8 cellular contexts compared by ENCODE assay signal in the genomic region with DNA sequence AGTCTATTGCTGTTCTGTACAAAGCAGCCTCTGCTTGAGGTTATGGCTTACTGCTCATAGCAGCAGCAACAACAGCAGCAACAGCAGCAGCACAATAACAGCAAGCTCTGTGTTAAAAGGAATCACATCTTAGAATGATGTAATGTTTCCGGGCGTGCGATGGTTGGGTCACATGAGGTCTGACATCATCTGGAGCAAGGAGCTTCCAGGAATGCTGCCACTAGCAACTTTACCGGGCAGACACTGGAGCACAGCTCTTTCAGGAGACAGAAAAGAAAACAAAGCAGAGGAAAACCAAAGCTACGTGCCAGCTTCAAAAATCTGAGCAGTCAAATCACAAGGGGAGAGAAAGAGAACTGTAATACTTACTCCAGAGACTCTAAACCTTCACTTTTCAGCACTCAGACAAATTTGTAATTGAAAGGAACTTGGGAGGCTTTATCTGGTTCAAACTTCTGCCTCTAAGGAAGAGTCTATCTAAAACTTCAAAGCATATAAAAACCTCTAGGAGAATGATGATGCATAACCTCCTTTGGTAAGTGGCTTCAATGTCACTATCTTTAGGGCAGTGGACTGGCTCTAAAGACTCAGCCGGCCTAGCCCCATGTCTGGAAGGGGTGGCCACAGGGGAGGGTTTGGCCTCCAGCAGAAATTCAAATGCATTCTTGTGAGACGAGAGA. TPM values are rescaled to one million over a fixed set of nuclear protein-coding genes. Genes with fewer than 3 reads are reported as not detected.
DNase-seq lines count a peak whose midpoint lies in the region; ATAC-seq, FAIRE-seq and TF ChIP-seq lines count a peak whose summit lies in the region.

No MANE protein-coding gene starts in this region.

- no TSS peak for BruUV-seq in Panc1 (replicated peaks; lab: Mats Ljungman, UMichigan)

- DNase-seq in DMS53 treated with DMSO at 0.1 percent for 48 hours (lab: John Stamatoyannopoulos, UW; ENCODE audit: unreplicated experiment), result peak; percentile 92
- DNase-seq in Panc1 (ENCODE audit: low read depth, low spot score), result peak; percentile 73
- peak; percentile 72 for DNase-seq in myocyte (ENCODE audit: low read depth)
- no peak for DNase-seq in cerebellar nuclear complex (lab: John Stamatoyannopoulos, UW)
- no peak for DNase-seq in D721Med (ENCODE audit: insufficient read length, low spot score)

- no peaks in the 10 kb centered on the region for H3K4me1 ChIP-seq in Panc1 (ENCODE audit: control insufficient read depth, insufficient read depth, low read length)

- TF ChIP-seq CTCF in Panc1 (IDR thresholded peaks at IDR 0.05) (no peak), D721Med (IDR thresholded peaks at IDR 0.05; ENCODE audit: insufficient read depth, missing control alignments) (no peak)

- no peak for FAIRE-seq in D721Med (lab: Jason Lieb, UNC)

- no peaks in the 10 kb centered on the region for H3K36me3 ChIP-seq in Panc1 (ENCODE audit: control insufficient read depth, insufficient read depth, low read length)

- in situ Hi-C loops in Panc1 (cut with HindIII; ENCODE audit: low pct_unique_long_range_greater_than_20kb, low sequenced_read_pairs), result no loop called here

- POLR2A ChIA-PET in Panc1 (lab: Charles Lee), result interaction anchor here (0.6 kb wide), 1 partner anchor 321 kb away, joined by 3 read pairs; no protein-coding TSS in a partner anchor

- intact Hi-C loops in Panc1 (cut with micrococcal nuclease; ENCODE audit: unreplicated experiment), result no loop called here

- no peaks in the 10 kb centered on the region; the same call in none of the 2 replicates for H3K27me3 ChIP-seq in Panc1 (ENCODE audit: control insufficient read depth, insufficient read depth, low read length)

- CTCF ChIA-PET in Panc1 (lab: Charles Lee), result no interaction called here

- H3K4me3 ChIP-seq in Panc1 (ENCODE audit: low read depth in 2 of 2, low read length in 2 of 2), result peak overlapping the region in 1 of 2 experiments; percentile 31; a peak in 2 of 4 replicates

- ATAC-seq in Panc1 (0 out of 2 replicates have a peak, but pooled peaks have one; percentile 45), esophagus mucosa (peak; percentile 78), HG02798 (IDR thresholded peaks at IDR 0.05; ENCODE audit: poor library complexity, unreplicated experiment) (no peak), GM19035 (IDR thresholded peaks at IDR 0.05; ENCODE audit: unreplicated experiment) (no peak)

- no peak overlapping the region for H3K27ac ChIP-seq in Panc1 (ENCODE audit: low read length)

- H3K9me3 ChIP-seq in Panc1 (ENCODE audit: control insufficient read depth, insufficient read depth, low read depth, low read length), result no peaks in the 10 kb centered on the region

RNA-seq across cellular contexts. Expression of a gene that starts 28.3 kb away (rescaled TPM):
- total RNA-seq in Panc1 (2021; ENCODE audit: unreplicated experiment), result 39.0 TPM
- 22.2 TPM for polyA plus RNA-seq in Panc1 (2012; ENCODE audit: insufficient read length)
- 25.1 TPM for total RNA-seq in esophagus mucosa
- 18.7 and 21.4 TPM in 2 replicates for total RNA-seq in myocyte
- polyA plus RNA-seq in myocyte (2012), result 9.6 TPM

Comparison
In these comparisons a context has a peak if more than half of its experiments do, and no peak if none do; other contexts are left out.
1. DNase-seq: peak in DMS53 treated with DMSO at 0.1 percent for 48 hours (single experiment), Panc1 (single experiment) and myocyte (single experiment); none in cerebellar nuclear complex (0 of 2) and D721Med (single experiment).
2. ATAC-seq: peak in Panc1 (single experiment) and esophagus mucosa (single experiment); none in HG02798 (single experiment) and GM19035 (single experiment).